In genomic region chr17:78972507-78973105, GRCh38 we compare ENCODE assay signal across 1 cellular context.
TF ChIP-seq lines count a peak whose summit lies in the region.

No MANE protein-coding gene starts in this region.

TF ChIP-seq in SK-N-SH, 30 proteins besides CTCF, POLR2A, EP300 and RAD21 (continued from another document):
- TF ChIP-seq REST (IDR thresholded peaks at IDR 0.05; ENCODE audit: low read depth, low read length) = no peak
- no peak for TF ChIP-seq MEF2A (IDR thresholded peaks at IDR 0.05; ENCODE audit: borderline replicate concordance, low read depth)
- no peak for TF ChIP-seq MAX (IDR thresholded peaks at IDR 0.05; ENCODE audit: low read depth)
